Comparison of ENCODE assay signal across 1 cellular context in genomic region chr1:175154595-175155472, GRCh38.
A peak's percentile ranks its signal among the peaks of the same experiment; 100 is the strongest.
TF ChIP-seq lines count a peak whose summit lies in the region.

No MANE protein-coding gene starts in this region.

TF ChIP-seq in SK-N-SH, 30 proteins besides CTCF, POLR2A, EP300 and RAD21 (continued from another document):
- TF ChIP-seq RFX5 (IDR thresholded peaks at IDR 0.05; ENCODE audit: low read length) (no peak), IRF3 (IDR thresholded peaks at IDR 0.05; ENCODE audit: low read depth, low read length) (no peak), FOXJ3 (CRISPR knock-in tag; IDR thresholded peaks at IDR 0.05) (no peak), TCF12 (IDR thresholded peaks at IDR 0.05) (no peak), RXRA (IDR thresholded peaks at IDR 0.05; ENCODE audit: borderline replicate concordance, low read depth) (no peak), GATA2 (CRISPR knock-in tag; IDR thresholded peaks at IDR 0.05) (peak; percentile 41), MEF2A (IDR thresholded peaks at IDR 0.05; ENCODE audit: borderline replicate concordance, low read depth) (no peak)
